Comparison of ENCODE assay signal across 18 cellular contexts in genomic region chr22:45783690-45784089, GRCh38.
"Had no signal": no experiment of that assay in that cellular context is flagged by ENCODE, and none has a peak within 500 bp of the region (broad histone marks: within the 10 kb centered on the region; RNA-seq: fewer than 3 reads in every experiment).

No MANE protein-coding gene starts in this region.

- H3K9me3 ChIP-seq: ascending aorta, colonic mucosa, gastroesophageal sphincter, testis had no signal

- DNase-seq: activated CD4-positive, alpha-beta T cell treated with anti-CD3 and anti-CD28 coated beads for 48 hours; activated CD8-positive, alpha-beta memory T cell treated with anti-CD3 and anti-CD28 coated beads, Interleukin-2, amount 50 U/mL, for 48 hours; activated CD8-positive, alpha-beta T cell treated with anti-CD3 and anti-CD28 coated beads, Interleukin-2, amount 10 ng/mL, durations not matched to agents 7 days and 5 days; activated naive CD8-positive, alpha-beta T cell treated with anti-CD3 and anti-CD28 coated beads, Interleukin-2, amount 10 ng/mL, durations not matched to agents 7 days and 5 days; colonic mucosa; effector CD8-positive, alpha-beta T cell; kidney; occipital lobe; stimulated activated CD4-positive, alpha-beta T cell treated with anti-CD3 and anti-CD28 coated beads, Interleukin-4, amount 100 ng/mL, for 1 hour; stimulated activated CD8-positive, alpha-beta memory T cell treated with anti-CD3 and anti-CD28 coated beads, Interleukin-4, amount 100 ng/mL, for 48 hours; stimulated activated naive CD8-positive, alpha-beta T cell treated with anti-CD3 and anti-CD28 coated beads, Interleukin-15, amount 100 ng/mL, for 72 hours; T-helper 17 cell; testis had no signal

- H3K4me1 ChIP-seq: colonic mucosa, testis had no signal

- H3K4me3 Mint-ChIP-seq: activated CD8-positive, alpha-beta T cell treated with anti-CD3 and anti-CD28 coated beads, Interleukin-2, amount 10 ng/mL, durations not matched to agents 7 days and 5 days; activated naive CD8-positive, alpha-beta T cell treated with anti-CD3 and anti-CD28 coated beads, Interleukin-2, amount 10 ng/mL, durations not matched to agents 7 days and 5 days; nephron; stimulated activated naive CD8-positive, alpha-beta T cell treated with anti-CD3 and anti-CD28 coated beads, Interleukin-15, amount 100 ng/mL, for 72 hours; T-helper 17 cell; WTC11 had no signal

- H3K27me3 Mint-ChIP-seq: activated naive CD8-positive, alpha-beta T cell treated with anti-CD3 and anti-CD28 coated beads, Interleukin-2, amount 10 ng/mL, durations not matched to agents 7 days and 5 days; stimulated activated naive CD8-positive, alpha-beta T cell treated with anti-CD3 and anti-CD28 coated beads, Interleukin-15, amount 100 ng/mL, for 72 hours; T-helper 17 cell had no signal

- H3K9me3 Mint-ChIP-seq: activated naive CD8-positive, alpha-beta T cell treated with anti-CD3 and anti-CD28 coated beads, Interleukin-2, amount 10 ng/mL, durations not matched to agents 7 days and 5 days; nephron; stimulated activated naive CD8-positive, alpha-beta T cell treated with anti-CD3 and anti-CD28 coated beads, Interleukin-15, amount 100 ng/mL, for 72 hours; WTC11 had no signal

- H3K4me3 ChIP-seq: ascending aorta, colonic mucosa, gastroesophageal sphincter, hepatocyte, testis had no signal

- H3K27ac Mint-ChIP-seq: activated CD8-positive, alpha-beta T cell treated with anti-CD3 and anti-CD28 coated beads, Interleukin-2, amount 10 ng/mL, durations not matched to agents 7 days and 5 days; activated naive CD8-positive, alpha-beta T cell treated with anti-CD3 and anti-CD28 coated beads, Interleukin-2, amount 10 ng/mL, durations not matched to agents 7 days and 5 days; T-helper 17 cell had no signal

- H3K4me1 Mint-ChIP-seq: activated naive CD8-positive, alpha-beta T cell treated with anti-CD3 and anti-CD28 coated beads, Interleukin-2, amount 10 ng/mL, durations not matched to agents 7 days and 5 days; stimulated activated naive CD8-positive, alpha-beta T cell treated with anti-CD3 and anti-CD28 coated beads, Interleukin-15, amount 100 ng/mL, for 72 hours had no signal

- H3K27ac ChIP-seq: ascending aorta, colonic mucosa, gastroesophageal sphincter, hepatocyte, testis had no signal

- H3K4me2 ChIP-seq: hepatocyte had no signal

- H3K36me3 ChIP-seq: ascending aorta, colonic mucosa, gastroesophageal sphincter had no signal

- ATAC-seq: activated CD8-positive, alpha-beta T cell treated with anti-CD3 and anti-CD28 coated beads, Interleukin-2, amount 10 ng/mL, durations not matched to agents 7 days and 5 days; gastroesophageal sphincter; stimulated activated naive CD8-positive, alpha-beta T cell treated with anti-CD3 and anti-CD28 coated beads, Interleukin-15, amount 100 ng/mL, for 72 hours; T-helper 17 cell; WTC11 had no signal

- H2AFZ ChIP-seq: hepatocyte had no signal

- H3K27me3 ChIP-seq: ascending aorta, colonic mucosa, gastroesophageal sphincter, hepatocyte, testis had no signal

- FAIRE-seq: kidney had no signal
